ENCODE assay signal across 8 cellular contexts in genomic region chr12:31324116-31324844, GRCh38. TPM values are rescaled to one million over a fixed set of nuclear protein-coding genes. Genes with fewer than 3 reads are reported as not detected.
A peak's percentile ranks its signal among the peaks of the same experiment; 100 is the strongest.
DNase-seq lines count a peak whose midpoint lies in the region; ATAC-seq, FAIRE-seq and TF ChIP-seq lines count a peak whose summit lies in the region.

No MANE protein-coding gene starts in this region.

- H3K27me3 ChIP-seq in ACC112 (ENCODE audit: insufficient read depth, low read length) = peaks cover 3% of the 10 kb centered on the region; the same call in 1 of the 2 replicates
- no peaks in the 10 kb centered on the region for H3K27me3 ChIP-seq in muscle layer of colon (ENCODE audit: control insufficient read depth in 1 of 2, insufficient read depth in 2 of 2, low read length in 2 of 2)

- DNase-seq in GM18507 (ENCODE audit: extremely low spot score, insufficient read length, low read depth) (no peak), NOMO-1 (lab: John Stamatoyannopoulos, UW; ENCODE audit: unreplicated experiment in 2 of 2) (peak; percentile 65 to 67), activated T-cell treated with anti-CD3 and anti-CD28 coated beads for 1 hour (ENCODE audit: low read depth) (peak; percentile 61), epithelial cell of proximal tubule (ENCODE audit: low read depth) (no peak)
- DNase-seq in stimulated activated CD8-positive, alpha-beta memory T cell treated with anti-CD3 and anti-CD28 coated beads, Interleukin-7, amount 100 ng/mL, for 1 hour (ENCODE audit: low read depth in 2 of 2) = peak; percentile 32 to 37

- H3K36me3 ChIP-seq in ACC112 (ENCODE audit: insufficient read depth, low read length) (no peaks in the 10 kb centered on the region), muscle layer of colon (ENCODE audit: insufficient read depth, low read length) (no peaks in the 10 kb centered on the region)

- H3K27ac ChIP-seq in ACC112 (ENCODE audit: low read depth, low read length) = peak overlapping the region; percentile 42; the same call in 1 of the 2 replicates
- H3K27ac ChIP-seq in muscle layer of colon (ENCODE audit: low read depth, low read length) = peak overlapping the region; percentile 97

- ATAC-seq in HG03108 (IDR thresholded peaks at IDR 0.05; ENCODE audit: unreplicated experiment) = peak; percentile 22

- peaks cover 60% of the 10 kb centered on the region for H3K79me2 ChIP-seq in ACC112 (ENCODE audit: control insufficient read depth, insufficient read depth, low read length, unreplicated experiment)

- H3K9ac ChIP-seq in muscle layer of colon (ENCODE audit: low read length) = peak overlapping the region; percentile 73

- no peaks in the 10 kb centered on the region for H3K9me3 ChIP-seq in muscle layer of colon (ENCODE audit: low read length)

- no peak for TF ChIP-seq CTCF in epithelial cell of proximal tubule (conservative IDR thresholded peaks at IDR 0.05; ENCODE audit: low read depth, low read length)

- peak; percentile 46 for FAIRE-seq in GM18507 (lab: Jason Lieb, UNC)

- H3K4me3 ChIP-seq in ACC112 (ENCODE audit: low read depth, low read length) = peak overlapping the region; percentile 83
- peak overlapping the region; percentile 96 for H3K4me3 ChIP-seq in epithelial cell of proximal tubule (ENCODE audit: low read depth, low read length)
- peak overlapping the region; percentile 59 to 91 for H3K4me3 ChIP-seq in muscle layer of colon (ENCODE audit: low read depth in 1 of 2, low read length in 2 of 2)

- peak overlapping the region; percentile 93 for H2AFZ ChIP-seq in ACC112 (ENCODE audit: low read length, unreplicated experiment)

- H3K4me1 ChIP-seq in ACC112 (ENCODE audit: control insufficient read depth, insufficient read depth, low read length, unreplicated experiment) (peaks cover 11% of the 10 kb centered on the region), muscle layer of colon (ENCODE audit: insufficient read depth, low read length) (peaks cover 19% of the 10 kb centered on the region)

RNA-seq across cellular contexts. Expression of gene SINHCAF, which starts 1.7 kb away (rescaled TPM):
- 93.5 and 130 TPM in 2 replicates for total RNA-seq in epithelial cell of proximal tubule

Comparison
In these comparisons a context has a peak if more than half of its experiments do, and no peak if none do; other contexts are left out.
1. DNase-seq: peak in NOMO-1 (2 of 2), activated T-cell treated with anti-CD3 and anti-CD28 coated beads for 1 hour (single experiment) and stimulated activated CD8-positive, alpha-beta memory T cell treated with anti-CD3 and anti-CD28 coated beads, Interleukin-7, amount 100 ng/mL, for 1 hour (2 of 2); none in GM18507 (single experiment) and epithelial cell of proximal tubule (single experiment).
2. Peak in every context shown above with its lines, with median percentiles within 50 percentile points of each other: H3K4me3 ChIP-seq.